Comparison of ENCODE assay signal across 23 cellular contexts in the genomic region with DNA sequence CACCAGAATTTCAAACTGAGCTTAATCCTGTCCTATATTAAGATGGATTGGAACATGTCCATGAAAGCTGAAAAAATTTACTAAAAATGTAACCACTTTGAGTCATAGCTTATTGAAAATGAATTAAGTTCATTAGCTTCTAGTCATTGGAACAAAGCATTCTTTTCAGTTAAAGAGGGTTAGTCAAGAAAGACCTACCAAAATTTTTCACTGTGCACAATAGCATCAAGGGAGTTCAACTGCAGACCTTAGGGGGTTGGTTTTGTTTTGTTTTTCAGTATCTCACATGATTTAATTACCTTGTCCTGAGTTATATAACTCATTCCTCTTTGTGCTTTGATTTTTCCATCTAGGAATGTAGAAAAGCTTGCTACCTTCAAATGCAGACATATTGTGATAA. TPM values are rescaled to one million over a fixed set of nuclear protein-coding genes. Genes with fewer than 3 reads are reported as not detected.
DNase-seq lines count a peak whose midpoint lies in the region; ATAC-seq and TF ChIP-seq lines count a peak whose summit lies in the region.
"Had no signal": no experiment of that assay in that cellular context is flagged by ENCODE, and none has a peak within 500 bp of the region (broad histone marks: within the 10 kb centered on the region; RNA-seq: fewer than 3 reads in every experiment).

No MANE protein-coding gene starts in this region.

- ATAC-seq in right lobe of liver (no peak), psoas muscle (no peak), GM19467 (IDR thresholded peaks at IDR 0.05; ENCODE audit: unreplicated experiment) (no peak)
- ATAC-seq: K562 had no signal

- BruUV-seq in OCI-LY7 (replicated peaks; lab: Mats Ljungman, UMichigan): no TSS peak

- H3K4me3 ChIP-seq in left ventricle myocardium inferior (peak overlapping the region; percentile 72), right lobe of liver (no peak overlapping the region), psoas muscle (no peak overlapping the region), OCI-LY7 (ENCODE audit: low read depth, low read length, poor library complexity, severe bottlenecking) (no peak overlapping the region)
- H3K4me3 ChIP-seq: K562 had no signal

- H3K79me2 ChIP-seq in OCI-LY7 (ENCODE audit: insufficient read depth, low read depth, low read length): no peaks in the 10 kb centered on the region

- no peaks in the 10 kb centered on the region for H3K9me2 ChIP-seq in OCI-LY7 (ENCODE audit: insufficient read depth, low read length)

- TF ChIP-seq POLR2A in right lobe of liver (IDR thresholded peaks at IDR 0.05): no peak

- no peak overlapping the region for H3K4me2 ChIP-seq in OCI-LY7 (ENCODE audit: low read length)

- no peaks in the 10 kb centered on the region for H3K36me3 ChIP-seq in left ventricle myocardium inferior
- no peaks in the 10 kb centered on the region for H3K36me3 ChIP-seq in right lobe of liver
- H3K36me3 ChIP-seq in psoas muscle (ENCODE audit: insufficient read depth in 1 of 2, low read depth in 1 of 2): no peaks in the 10 kb centered on the region
- H3K36me3 ChIP-seq in OCI-LY7 (ENCODE audit: insufficient read depth, low read length): no peaks in the 10 kb centered on the region

- H3K9me3 ChIP-seq in left ventricle myocardium inferior (replicated peaks) (no peaks in the 10 kb centered on the region), right lobe of liver (no peaks in the 10 kb centered on the region), psoas muscle (no peaks in the 10 kb centered on the region), OCI-LY7 (ENCODE audit: low read length) (no peaks in the 10 kb centered on the region)

- CTCF ChIA-PET in OCI-LY7 (lab: Charles Lee; ENCODE audit: unreplicated experiment): no interaction called here

- TF ChIP-seq CTCF in left ventricle myocardium inferior (IDR thresholded peaks at IDR 0.05; ENCODE audit: borderline replicate concordance) (no peak), right lobe of liver (IDR thresholded peaks at IDR 0.05) (no peak), psoas muscle (IDR thresholded peaks at IDR 0.05) (no peak), OCI-LY7 (conservative IDR thresholded peaks at IDR 0.05; ENCODE audit: low read length) (no peak)

- DNase-seq in left ventricle myocardium inferior (no peak), cardiac septum (ENCODE audit: low spot score) (no peak), right lobe of liver (no peak), psoas muscle (no peak), AML-193 (lab: John Stamatoyannopoulos, UW) (no peak), OCI-LY7 (ENCODE audit: low spot score) (no peak)
- DNase-seq: 8988T, ACHN, Calu3, DMS79 treated with DMSO at 0.1 percent for 48 hours, Kasumi-1, MV-4-11, NCI-H1105, NCI-H146, NCI-H1930, NCI-H446, NCI-H524 treated with DMSO at 0.1 percent for 48 hours, NCI-H82, SHP77 had no signal

- H3K27ac ChIP-seq in left ventricle myocardium inferior (replicated peaks) (peak overlapping the region; percentile 87), right lobe of liver (peak overlapping the region in 2 of 3 donors; percentile 27 to 36), psoas muscle (peak overlapping the region; percentile 71), OCI-LY7 (ENCODE audit: low read depth, low read length, poor library complexity, severe bottlenecking) (no peak overlapping the region)
- H3K27ac ChIP-seq: RWPE1 had no signal

- intact Hi-C loops in left ventricle myocardium inferior (cut with micrococcal nuclease): no loop called here
- intact Hi-C loops in cardiac septum (cut with DNase I): no loop called here
- intact Hi-C loops in right lobe of liver (cut with DNase I): no loop called here
- intact Hi-C loops in psoas muscle (cut with DNase I): no loop called here
- intact Hi-C loops in OCI-LY7 (cut with micrococcal nuclease; ENCODE audit: unreplicated experiment): no loop called here

- H3K27me3 ChIP-seq in left ventricle myocardium inferior (ENCODE audit: low read depth) (no peaks in the 10 kb centered on the region), right lobe of liver (no peaks in the 10 kb centered on the region), psoas muscle (ENCODE audit: insufficient read depth in 3 of 3, low read length in 2 of 3) (no peaks in the 10 kb centered on the region)

- H4K20me1 ChIP-seq in OCI-LY7 (ENCODE audit: insufficient read depth, low read length): no peaks in the 10 kb centered on the region

- POLR2A ChIA-PET in OCI-LY7 (lab: Charles Lee): interaction anchor here (1.1 kb wide), 1 partner anchor 628 kb away, joined by 3 read pairs; no protein-coding TSS in a partner anchor

- H3K4me1 ChIP-seq in left ventricle myocardium inferior (peaks cover 62% of the 10 kb centered on the region), right lobe of liver (peaks cover 0 to 23% (median 3%) of the 10 kb centered on the region in 4 donors), psoas muscle (peaks cover 39% of the 10 kb centered on the region), OCI-LY7 (ENCODE audit: insufficient read depth, low read length, poor library complexity, severe bottlenecking) (peaks cover 21% of the 10 kb centered on the region)

- H2AFZ ChIP-seq in OCI-LY7 (ENCODE audit: low read length): no peak overlapping the region

RNA-seq across cellular contexts. Expression of a gene that starts 2.8 kb away (rescaled TPM):
- total RNA-seq in left ventricle myocardium inferior: 20.8 TPM
- 12.0 TPM for total RNA-seq in cardiac septum
- total RNA-seq in right lobe of liver: 1 to 10 TPM in 2 of 6 experiments, under 1 TPM in 4; 0.49 to 9.1 (median 0.68) TPM
- 1 to 10 TPM; 3.1 to 5.4 (median 4.2) TPM for total RNA-seq in psoas muscle
- 1 to 10 TPM in 2 of 3 donors, under 1 TPM in 1; 0.13 to 3.4 (median 1.9) TPM for polyA plus RNA-seq in psoas muscle
- 0.80 and 0.82 TPM in 2 replicates for total RNA-seq in OCI-LY7 (2014; rRNA removed; shearing (Covaris generic))
- total RNA-seq in OCI-LY7 (2022): 1.1 and 1.3 TPM in 2 replicates
- total RNA-seq: MCF 10A had no signal
